2 cellular contexts compared by ENCODE assay signal in the genomic region with DNA sequence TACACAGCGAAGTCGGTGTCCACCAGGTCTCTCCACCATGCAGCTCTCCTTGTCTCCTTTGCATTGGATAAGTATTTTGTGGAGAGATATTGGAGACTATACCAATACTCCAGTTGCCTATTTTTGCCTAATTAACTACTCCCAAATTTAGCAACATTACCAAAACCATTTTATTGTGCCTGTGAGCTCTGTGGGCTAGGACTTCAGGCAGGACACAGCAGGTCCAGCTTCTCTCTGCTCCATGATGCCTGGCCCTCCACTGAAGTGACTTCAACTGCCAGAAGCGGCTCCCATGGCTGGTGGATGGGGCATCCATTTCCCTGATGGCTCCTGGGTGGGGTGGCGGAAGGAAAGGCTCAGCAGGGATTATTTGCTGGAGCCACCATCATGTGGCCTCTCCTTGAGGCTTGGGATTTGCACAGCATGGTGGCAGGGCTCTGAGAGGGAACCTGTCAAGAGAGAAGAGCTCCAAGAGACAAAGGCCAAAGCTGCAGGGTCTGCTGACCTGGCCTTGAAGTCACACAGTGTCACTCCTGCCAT.
TF ChIP-seq lines count a peak whose summit lies in the region.

No MANE protein-coding gene starts in this region.

TF ChIP-seq in HEK293T, 16 proteins besides CTCF, POLR2A, EP300 and RAD21 (continued from another document):
- TF ChIP-seq, protein P1, sequence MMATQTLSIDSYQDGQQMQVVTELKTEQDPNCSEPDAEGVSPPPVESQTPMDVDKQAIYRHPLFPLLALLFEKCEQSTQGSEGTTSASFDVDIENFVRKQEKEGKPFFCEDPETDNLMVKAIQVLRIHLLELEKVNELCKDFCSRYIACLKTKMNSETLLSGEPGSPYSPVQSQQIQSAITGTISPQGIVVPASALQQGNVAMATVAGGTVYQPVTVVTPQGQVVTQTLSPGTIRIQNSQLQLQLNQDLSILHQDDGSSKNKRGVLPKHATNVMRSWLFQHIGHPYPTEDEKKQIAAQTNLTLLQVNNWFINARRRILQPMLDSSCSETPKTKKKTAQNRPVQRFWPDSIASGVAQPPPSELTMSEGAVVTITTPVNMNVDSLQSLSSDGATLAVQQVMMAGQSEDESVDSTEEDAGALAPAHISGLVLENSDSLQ (IDR thresholded peaks at IDR 0.05) = no peak
- TF ChIP-seq ZNF384 (IDR thresholded peaks at IDR 0.05) = no peak
- no peak for TF ChIP-seq HDGF (IDR thresholded peaks at IDR 0.05; ENCODE audit: borderline replicate concordance)
- no peak for TF ChIP-seq ARNT (IDR thresholded peaks at IDR 0.05)
- TF ChIP-seq SUZ12 (IDR thresholded peaks at IDR 0.05) = no peak
- TF ChIP-seq BHLHE40 (IDR thresholded peaks at IDR 0.05; ENCODE audit: borderline replicate concordance) = no peak
- TF ChIP-seq L3MBTL2 (conservative IDR thresholded peaks at IDR 0.05) = no peak
- no peak for TF ChIP-seq LEF1 (IDR thresholded peaks at IDR 0.05; ENCODE audit: borderline replicate concordance)
- TF ChIP-seq FOXM1 (IDR thresholded peaks at IDR 0.05; ENCODE audit: borderline replicate concordance) = no peak
- no peak for TF ChIP-seq CTBP1 (IDR thresholded peaks at IDR 0.05; ENCODE audit: borderline replicate concordance)
- no peak for TF ChIP-seq SP1 (IDR thresholded peaks at IDR 0.05)
- TF ChIP-seq FOXK2 (IDR thresholded peaks at IDR 0.05) = no peak

TF ChIP-seq in H1, 55 proteins besides CTCF, POLR2A, EP300 and RAD21 (continued from another document):
- no peak for TF ChIP-seq SIX5 (IDR thresholded peaks at IDR 0.05; ENCODE audit: low read depth, low read length)
- no peak for TF ChIP-seq EZH2 (IDR thresholded peaks at IDR 0.05; ENCODE audit: low read depth, low read length, severe bottlenecking)
- TF ChIP-seq GTF2F1 (IDR thresholded peaks at IDR 0.05; ENCODE audit: borderline replicate concordance, low read depth, low read length) = no peak
